ENCODE assay signal across 1 cellular context in the genomic region with DNA sequence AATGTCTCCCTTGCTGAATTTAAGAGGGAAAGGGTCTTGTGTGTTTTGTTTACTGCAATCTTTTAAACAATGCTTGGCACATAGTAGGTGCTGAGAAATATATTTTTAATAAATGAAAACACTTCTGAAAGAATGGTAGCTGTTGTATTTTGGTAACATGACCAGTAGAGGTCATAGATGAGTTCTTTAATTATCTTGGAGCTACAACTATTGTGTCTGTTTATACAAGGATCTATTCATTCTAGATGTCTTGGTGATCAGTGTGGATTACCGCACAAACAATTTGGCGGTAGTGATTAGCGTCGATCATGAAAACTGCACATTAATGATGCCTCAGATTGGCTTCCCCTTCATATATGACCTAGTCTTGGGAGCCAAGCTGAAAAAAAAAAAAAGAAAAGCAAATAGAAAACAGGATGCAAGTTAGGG.
TF ChIP-seq lines count a peak whose summit lies in the region.

No MANE protein-coding gene starts in this region.

TF ChIP-seq in HEK293, 187 proteins besides CTCF, POLR2A, EP300 and RAD21 (continued from another document):
- TF ChIP-seq, protein P1, sequence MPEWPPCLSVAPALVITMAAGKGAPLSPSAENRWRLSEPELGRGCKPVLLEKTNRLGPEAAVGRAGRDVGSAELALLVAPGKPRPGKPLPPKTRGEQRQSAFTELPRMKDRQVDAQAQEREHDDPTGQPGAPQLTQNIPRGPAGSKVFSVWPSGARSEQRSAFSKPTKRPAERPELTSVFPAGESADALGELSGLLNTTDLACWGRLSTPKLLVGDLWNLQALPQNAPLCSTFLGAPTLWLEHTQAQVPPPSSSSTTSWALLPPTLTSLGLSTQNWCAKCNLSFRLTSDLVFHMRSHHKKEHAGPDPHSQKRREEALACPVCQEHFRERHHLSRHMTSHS (tag by site-specific recombination; IDR thresholded peaks at IDR 0.05), result no peak
- TF ChIP-seq ZNF560 (tag by site-specific recombination; IDR thresholded peaks at IDR 0.05; ENCODE audit: borderline replicate concordance) (no peak), ZNF555 (tag by site-specific recombination; conservative IDR thresholded peaks at IDR 0.05) (no peak), ZNF654 (tag by site-specific recombination; IDR thresholded peaks at IDR 0.05; ENCODE audit: low read depth) (peak; percentile 57), ZNF214 (tag by site-specific recombination; IDR thresholded peaks at IDR 0.05; ENCODE audit: borderline replicate concordance) (no peak), ZNF404 (tag by site-specific recombination; IDR thresholded peaks at IDR 0.05) (no peak), ZBTB17 (tag by site-specific recombination; IDR thresholded peaks at IDR 0.05) (peak; percentile 89), ZNF76 (tag by site-specific recombination; IDR thresholded peaks at IDR 0.05; ENCODE audit: borderline replicate concordance, low read depth) (no peak), GLI2 (tag by site-specific recombination; IDR thresholded peaks at IDR 0.05; ENCODE audit: borderline replicate concordance, low read depth) (no peak), ZNF837 (tag by site-specific recombination; IDR thresholded peaks at IDR 0.05) (no peak), ZSCAN23 (tag by site-specific recombination; IDR thresholded peaks at IDR 0.05) (no peak), ZNF341 (tag by site-specific recombination; IDR thresholded peaks at IDR 0.05; ENCODE audit: low read depth) (no peak), ZNF776 (tag by site-specific recombination; IDR thresholded peaks at IDR 0.05; ENCODE audit: borderline replicate concordance) (no peak)
- TF ChIP-seq, protein P2, sequence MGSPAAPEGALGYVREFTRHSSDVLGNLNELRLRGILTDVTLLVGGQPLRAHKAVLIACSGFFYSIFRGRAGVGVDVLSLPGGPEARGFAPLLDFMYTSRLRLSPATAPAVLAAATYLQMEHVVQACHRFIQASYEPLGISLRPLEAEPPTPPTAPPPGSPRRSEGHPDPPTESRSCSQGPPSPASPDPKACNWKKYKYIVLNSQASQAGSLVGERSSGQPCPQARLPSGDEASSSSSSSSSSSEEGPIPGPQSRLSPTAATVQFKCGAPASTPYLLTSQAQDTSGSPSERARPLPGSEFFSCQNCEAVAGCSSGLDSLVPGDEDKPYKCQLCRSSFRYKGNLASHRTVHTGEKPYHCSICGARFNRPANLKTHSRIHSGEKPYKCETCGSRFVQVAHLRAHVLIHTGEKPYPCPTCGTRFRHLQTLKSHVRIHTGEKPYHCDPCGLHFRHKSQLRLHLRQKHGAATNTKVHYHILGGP (tag by site-specific recombination; IDR thresholded peaks at IDR 0.05), result no peak
